In the genomic region with DNA sequence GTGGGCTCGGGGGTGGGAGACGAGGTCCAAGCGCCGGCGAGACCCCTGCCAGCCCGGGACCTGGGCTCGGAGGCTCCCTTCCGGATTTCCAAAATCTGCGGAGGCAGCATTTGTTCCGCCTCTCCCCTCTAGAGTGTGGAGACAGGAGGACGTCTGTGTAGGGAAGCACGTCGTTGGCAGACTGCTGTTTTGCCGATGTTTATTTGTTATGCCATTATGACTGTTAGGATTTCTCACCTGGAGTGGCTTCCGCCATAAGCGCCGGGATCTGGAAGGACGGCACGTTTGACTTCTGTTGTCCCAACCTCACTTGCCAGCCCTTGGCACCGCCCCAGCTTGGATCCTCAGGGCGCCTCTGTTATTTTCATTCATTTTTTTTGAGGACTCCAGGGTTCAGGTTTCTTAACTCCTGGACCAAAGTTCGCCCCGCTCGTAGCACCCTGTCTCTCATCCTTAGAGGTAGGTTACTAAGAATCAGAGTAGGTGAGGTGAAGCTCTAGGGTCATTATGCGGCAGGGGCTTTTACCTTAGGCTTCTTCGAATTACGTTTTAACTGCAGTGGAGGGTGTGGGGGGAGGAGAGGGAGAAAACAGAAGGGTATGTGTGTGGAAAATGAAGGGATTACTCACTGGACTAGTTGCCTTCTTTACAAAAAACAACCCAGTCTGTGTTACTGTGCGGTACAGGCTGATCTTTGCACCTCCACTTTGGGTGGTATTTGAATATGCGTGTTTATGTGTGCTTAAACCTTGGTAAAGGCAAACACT, we compare ENCODE assay signal across 8 cellular contexts. TPM values are rescaled to one million over a fixed set of nuclear protein-coding genes. Genes with fewer than 3 reads are reported as not detected.
DNase-seq lines count a peak whose midpoint lies in the region; ATAC-seq and TF ChIP-seq lines count a peak whose summit lies in the region.

No MANE protein-coding gene starts in this region.

- H2AK5ac ChIP-seq in IMR-90 (ENCODE audit: low read depth, low read length): 0 out of 2 replicates have a peak overlapping the region, but pooled peaks have one; percentile 18

- H3K36me3 ChIP-seq in IMR-90 (ENCODE audit: control insufficient read depth, insufficient read depth, low read length) (peaks cover 2% of the 10 kb centered on the region; the same call in 1 of the 2 replicates), muscle layer of duodenum (ENCODE audit: control insufficient read depth in 1 of 2, insufficient read depth in 2 of 2, low read length in 2 of 2) (no peaks in the 10 kb centered on the region)

- no peak for DNase-seq in AG04449 (ENCODE audit: low read depth, low spot score)
- peak; percentile 30 for DNase-seq in GM10248 (ENCODE audit: extremely low spot score)
- peak; percentile 35 for DNase-seq in IMR-90
- DNase-seq in epidermal melanocyte (ENCODE audit: insufficient read length, low spot score): peak; percentile 38
- DNase-seq in effector CD4-positive, alpha-beta T cell: no peak
- no peak for DNase-seq in GM10266 (ENCODE audit: extremely low spot score)

- peaks cover 9% of the 10 kb centered on the region; the same call in 1 of the 2 replicates for H3K4me1 ChIP-seq in IMR-90 (ENCODE audit: control insufficient read depth, insufficient read depth, low read length)
- no peaks in the 10 kb centered on the region for H3K4me1 ChIP-seq in muscle layer of duodenum (ENCODE audit: control insufficient read depth in 1 of 2, insufficient read depth in 2 of 2, low read length in 2 of 2)

- H4K91ac ChIP-seq in IMR-90 (ENCODE audit: insufficient read depth, low read depth, low read length): peak overlapping the region; percentile 36

- ATAC-seq in IMR-90 (ENCODE audit: low read depth) (peak; percentile 64), SK-N-SH treated with all-trans-retinoic acid at 6 μM for 48 hours (peak; percentile 77)

- intact Hi-C loops in IMR-90 (cut with micrococcal nuclease): no loop called here

- H2BK15ac ChIP-seq in IMR-90 (ENCODE audit: low read depth, low read length): peak overlapping the region; percentile 33; the same call in 1 of the 3 replicates

- peak overlapping the region; percentile 98 for H2AFZ ChIP-seq in IMR-90 (replicated peaks; ENCODE audit: low read length, poor library complexity)

- no TSS peak for BruUV-seq in IMR-90 (replicated peaks; lab: Mats Ljungman, UMichigan)

- in situ Hi-C loops in IMR-90 (cut with MboI; ENCODE audit: low sequenced_read_pairs): no loop called here

- TF ChIP-seq RAD21 in IMR-90 (IDR thresholded peaks at IDR 0.05; ENCODE audit: low read length): no peak

- no peak for TF ChIP-seq CTCF in AG04449 (IDR thresholded peaks at IDR 0.05; ENCODE audit: insufficient read depth, low read length, missing control alignments)
- TF ChIP-seq CTCF in GM10248 (IDR thresholded peaks at IDR 0.05; ENCODE audit: control extremely low read depth, extremely low read depth, low read depth, missing control alignments): no peak
- no peak for TF ChIP-seq CTCF in IMR-90 (conservative IDR thresholded peaks at IDR 0.05; ENCODE audit: low read depth, low read length)
- no peak for TF ChIP-seq CTCF in GM10266 (IDR thresholded peaks at IDR 0.05; ENCODE audit: control insufficient read depth, insufficient read depth, low read depth, missing control alignments)

- H3K27me3 ChIP-seq in IMR-90 (ENCODE audit: control insufficient read depth, insufficient read depth, low read length) (no peaks in the 10 kb centered on the region), muscle layer of duodenum (ENCODE audit: low read depth, low read length) (no peaks in the 10 kb centered on the region)

- peak; percentile 21; the same call in 1 of the 2 replicates for TF ChIP-seq POLR2A in IMR-90 (IDR thresholded peaks at IDR 0.05; ENCODE audit: low read depth, low read length)

- H3K9me3 ChIP-seq in IMR-90 (ENCODE audit: control insufficient read depth, insufficient read depth, low read length) (no peaks in the 10 kb centered on the region), muscle layer of duodenum (ENCODE audit: control insufficient read depth in 1 of 2, low read length in 2 of 2) (no peaks in the 10 kb centered on the region)

- peak overlapping the region; percentile 12; the same call in 1 of the 2 replicates for H3K56ac ChIP-seq in IMR-90 (ENCODE audit: extremely low read depth, insufficient read depth, low read length)

- peak overlapping the region; percentile 37 for H3K18ac ChIP-seq in IMR-90 (ENCODE audit: low read depth, low read length)

- H2BK5ac ChIP-seq in IMR-90 (ENCODE audit: low read depth, low read length, poor library complexity, severe bottlenecking): peak overlapping the region; percentile 22

- H3K79me1 ChIP-seq in IMR-90 (ENCODE audit: low read depth in 1 of 2, low read length in 2 of 2): peaks cover 4 to 5% of the 10 kb centered on the region in 2 experiments; a peak in 1 of 4 replicates

- peak overlapping the region; percentile 12 for H3K27ac ChIP-seq in IMR-90 (ENCODE audit: insufficient read depth, low read length)
- peak overlapping the region; percentile 30 for H3K27ac ChIP-seq in muscle layer of duodenum (ENCODE audit: low read length)

- H2BK120ac ChIP-seq in IMR-90 (ENCODE audit: low read depth, low read length): peak overlapping the region; percentile 24

- peak overlapping the region; percentile 55 for H3K4ac ChIP-seq in IMR-90 (ENCODE audit: low read depth, low read length)

- H2BK20ac ChIP-seq in IMR-90 (ENCODE audit: low read depth, low read length): peak overlapping the region; percentile 42; the same call in 1 of the 2 replicates

- H4K20me1 ChIP-seq in IMR-90 (ENCODE audit: insufficient read depth, low read length): no peaks in the 10 kb centered on the region

- 7% methylated on average over 6 of the region's 29 CpGs; no CpG with 5 or more reads in 1 of the 2 experiments for WGBS in IMR-90 (ENCODE audit: extremely low coverage in 2 of 2, insufficient read length in 1 of 2), 2 experiments

- H3K14ac ChIP-seq in IMR-90 (replicated peaks; ENCODE audit: low read depth, low read length): peak overlapping the region; percentile 3; the same call in 1 of the 2 replicates

- H4K5ac ChIP-seq in IMR-90 (ENCODE audit: low read depth, low read length): peak overlapping the region; percentile 40; the same call in 1 of the 2 replicates

- H4K8ac ChIP-seq in IMR-90 (ENCODE audit: low read depth in 2 of 2, low read length in 2 of 2): peak overlapping the region; percentile 2 to 35; a peak in 2 of 4 replicates

- CTCF ChIA-PET in AG04449 (lab: Yijun Ruan, JAX): interaction anchor here (0.9 to 2.6 kb wide), 4 partner anchors 9 to 12 kb away, joined by 3 to 16 read pairs (median 4); no protein-coding TSS in a partner anchor
- CTCF ChIA-PET in GM10248 (lab: Yijun Ruan, JAX): interaction anchor here (0.8 to 1.6 kb wide), 2 partner anchors 10 to 18 kb away, joined by 3 read pairs; no protein-coding TSS in a partner anchor
- CTCF ChIA-PET in IMR-90 (lab: Yijun Ruan, JAX): interaction anchor here (0.7 kb wide), 1 partner anchor 11 kb away, joined by 3 read pairs; no protein-coding TSS in a partner anchor

- peak overlapping the region; percentile 60 for H3K9ac ChIP-seq in IMR-90 (ENCODE audit: low read depth, low read length)

- H2AK9ac ChIP-seq in IMR-90 (replicated peaks; ENCODE audit: low read depth, low read length, poor library complexity): peak overlapping the region; percentile 21

- peak overlapping the region; percentile 39 for H3K23ac ChIP-seq in IMR-90 (ENCODE audit: low read depth, low read length)

- POLR2A ChIA-PET in AG04449 (lab: Yijun Ruan, JAX) (interaction anchor here (0.9 to 1.4 kb wide), 2 partner anchors 8 to 9 kb away, joined by 3 to 8 read pairs; no protein-coding TSS in a partner anchor), GM10248 (lab: Yijun Ruan, JAX) (no interaction called here), IMR-90 (lab: Charles Lee; ENCODE audit: unreplicated experiment) (interaction anchor here (0.5 kb wide), 1 partner anchor 211 kb away, joined by 3 read pairs; no protein-coding TSS in a partner anchor)

- H3K9me1 ChIP-seq in IMR-90 (ENCODE audit: insufficient read depth, low read length): no peaks in the 10 kb centered on the region; the same call in 1 of the 2 replicates

- H3K4me2 ChIP-seq in IMR-90 (ENCODE audit: low read depth, low read length): peak overlapping the region; percentile 83

- dilution Hi-C loops in IMR-90 (cut with HindIII; ENCODE audit: low sequenced_read_pairs, unreplicated experiment): no loop called here

- peak overlapping the region; percentile 83 for H3K4me3 ChIP-seq in AG04449 (ENCODE audit: low read depth, low read length)
- peak overlapping the region; percentile 96 for H3K4me3 ChIP-seq in IMR-90 (ENCODE audit: insufficient read depth, low read depth, low read length)
- peak overlapping the region; percentile 76 to 87 for H3K4me3 ChIP-seq in muscle layer of duodenum (ENCODE audit: low read depth in 1 of 2, low read length in 2 of 2)

TF ChIP-seq in IMR-90, 13 proteins besides CTCF, POLR2A, EP300 and RAD21:
- TF ChIP-seq MAFK (IDR thresholded peaks at IDR 0.05; ENCODE audit: low read depth, low read length) (peak; percentile 59), MAZ (IDR thresholded peaks at IDR 0.05; ENCODE audit: borderline replicate concordance, low read depth, low read length) (no peak)
TF ChIP-seq in IMR-90: peak in this region for 1.

TF ChIP-seq in SK-N-SH treated with all-trans-retinoic acid at 6 μM for 48 hours, 23 proteins besides CTCF, POLR2A, EP300 and RAD21 (continues in another document):
- no peak for TF ChIP-seq TCF4 (CRISPR knock-in tag; IDR thresholded peaks at IDR 0.05; ENCODE audit: borderline replicate concordance)
- TF ChIP-seq ZNF565 (CRISPR knock-in tag; conservative IDR thresholded peaks at IDR 0.05; ENCODE audit: low read depth): no peak
- TF ChIP-seq ARNTL (CRISPR knock-in tag; IDR thresholded peaks at IDR 0.05; ENCODE audit: borderline replicate concordance, low read depth): no peak
- no peak for TF ChIP-seq ESRRG (CRISPR knock-in tag; IDR thresholded peaks at IDR 0.05)
- no peak for TF ChIP-seq ZFP3 (CRISPR knock-in tag; IDR thresholded peaks at IDR 0.05)
- no peak for TF ChIP-seq GLIS3 (CRISPR knock-in tag; IDR thresholded peaks at IDR 0.05)

RNA-seq across cellular contexts. Expression of gene PYGL, which starts 0.5 kb away (rescaled TPM):
- total RNA-seq in IMR-90 (2012; rRNA removed): 70.4 and 73.0 TPM in 2 replicates
- polyA plus RNA-seq in IMR-90 (2012; rRNA removed): 49.4 and 52.3 TPM in 2 replicates
- polyA plus RNA-seq in IMR-90 (2012; cell fraction: cytosol; rRNA removed): 24.5 and 25.8 TPM in 2 replicates
- polyA plus RNA-seq in IMR-90 (2012; cell fraction: nucleus; rRNA removed; ENCODE audit: low replicate concordance): 23.2 and 58.6 TPM in 2 replicates

Comparison
In these comparisons a context has a peak if more than half of its experiments do, and no peak if none do; other contexts are left out.
1. DNase-seq: peak in GM10248 (single experiment), IMR-90 (single experiment) and epidermal melanocyte (single experiment); none in AG04449 (single experiment), effector CD4-positive, alpha-beta T cell (single experiment) and GM10266 (single experiment).
2. Peak in every context shown above with its lines, with median percentiles within 50 percentile points of each other: H3K4me3 ChIP-seq.